14 cellular contexts compared by ENCODE assay signal in genomic region chr20:46572181-46572580, GRCh38. TPM values are rescaled to one million over a fixed set of nuclear protein-coding genes. Genes with fewer than 3 reads are reported as not detected.
DNase-seq lines count a peak whose midpoint lies in the region; ATAC-seq and TF ChIP-seq lines count a peak whose summit lies in the region.
"Had no signal": no experiment of that assay in that cellular context is flagged by ENCODE, and none has a peak within 500 bp of the region (broad histone marks: within the 10 kb centered on the region; RNA-seq: fewer than 3 reads in every experiment).

No MANE protein-coding gene starts in this region.

- H2AK5ac ChIP-seq in IMR-90 (ENCODE audit: low read depth, low read length), result no peak overlapping the region

- H3K9me1 ChIP-seq in IMR-90 (ENCODE audit: insufficient read depth, low read length), result no peaks in the 10 kb centered on the region

- no peak overlapping the region for H3K14ac ChIP-seq in IMR-90 (replicated peaks; ENCODE audit: low read depth, low read length)

- DNase-seq in IMR-90 (no peak), left ventricle myocardium superior (peak; percentile 75), retina (peak; percentile 4), NOMO-1 treated with dmso at 0.1 percent for 144 hours (lab: John Stamatoyannopoulos, UW; ENCODE audit: unreplicated experiment) (no peak), NCI-H1930 (lab: John Stamatoyannopoulos, UW) (no peak), hepatic stellate cell (ENCODE audit: low spot score) (no peak)
- DNase-seq: activated CD8-positive, alpha-beta memory T cell treated with anti-CD3 and anti-CD28 coated beads, Interleukin-2, amount 10 ng/mL, durations not matched to agents 7 days and 5 days; activated naive CD8-positive, alpha-beta T cell treated with anti-CD3 and anti-CD28 coated beads for 36 hours; kidney glomerular epithelial cell; NCI-H2171 treated with DMSO at 0.1 percent for 48 hours had no signal

- H3K27ac ChIP-seq in IMR-90 (ENCODE audit: insufficient read depth, low read length), result no peak overlapping the region
- H3K27ac ChIP-seq: BLaER1 treated with 17β-estradiol and CSF1 and Interleukin-3, amounts not matched to agents 10 nM and 100 nM had no signal

- 19% methylated on average over 2 of the region's 7 CpGs; no CpG with 5 or more reads in 1 of the 2 experiments for WGBS in IMR-90 (ENCODE audit: extremely low coverage in 2 of 2, insufficient read length in 1 of 2), 2 experiments

- H3K4me1 ChIP-seq in IMR-90 (ENCODE audit: control insufficient read depth, insufficient read depth, low read length), result peaks cover 4% of the 10 kb centered on the region; the same call in 1 of the 2 replicates

- intact Hi-C loops in IMR-90 (cut with micrococcal nuclease) (no loop called here), left ventricle myocardium superior (cut with micrococcal nuclease) (no loop called here)

- H3K23ac ChIP-seq in IMR-90 (ENCODE audit: low read depth, low read length), result no peak overlapping the region

- 0 out of 2 replicates have a peak, but pooled peaks cover 2% of the 10 kb centered on the region for H3K27me3 ChIP-seq in IMR-90 (ENCODE audit: control insufficient read depth, insufficient read depth, low read length)

- no peak overlapping the region for H4K8ac ChIP-seq in IMR-90 (ENCODE audit: low read depth in 2 of 2, low read length in 2 of 2)

- no peak overlapping the region for H2BK20ac ChIP-seq in IMR-90 (ENCODE audit: low read depth, low read length)

- CTCF ChIA-PET in IMR-90 (lab: Yijun Ruan, JAX), result no interaction called here

- H3K18ac ChIP-seq in IMR-90 (ENCODE audit: low read depth, low read length), result no peak overlapping the region

- dilution Hi-C loops in IMR-90 (cut with HindIII; ENCODE audit: low sequenced_read_pairs, unreplicated experiment), result no loop called here

- H2AFZ ChIP-seq in IMR-90 (replicated peaks; ENCODE audit: low read length, poor library complexity), result peak overlapping the region; percentile 27

- peak overlapping the region; percentile 57 for H2AK9ac ChIP-seq in IMR-90 (replicated peaks; ENCODE audit: low read depth, low read length, poor library complexity)

- no peak overlapping the region for H4K91ac ChIP-seq in IMR-90 (ENCODE audit: insufficient read depth, low read depth, low read length)

- H3K4me2 ChIP-seq in IMR-90 (ENCODE audit: low read depth, low read length), result no peak overlapping the region
- H3K4me2 ChIP-seq: BLaER1 treated with 17β-estradiol and CSF1 and Interleukin-3, amounts not matched to agents 10 nM and 100 nM had no signal

- no peak for TF ChIP-seq CTCF in IMR-90 (conservative IDR thresholded peaks at IDR 0.05; ENCODE audit: low read depth, low read length)

- no TSS peak for BruUV-seq in IMR-90 (replicated peaks; lab: Mats Ljungman, UMichigan)

- H3K9ac ChIP-seq in IMR-90 (ENCODE audit: low read depth, low read length), result no peak overlapping the region
- H3K9ac ChIP-seq: BLaER1 treated with 17β-estradiol and CSF1 and Interleukin-3, amounts not matched to agents 10 nM and 100 nM had no signal

- in situ Hi-C loops in IMR-90 (cut with MboI; ENCODE audit: low sequenced_read_pairs), result no loop called here

- H2BK120ac ChIP-seq in IMR-90 (ENCODE audit: low read depth, low read length), result no peak overlapping the region

- no peaks in the 10 kb centered on the region for H3K9me3 ChIP-seq in IMR-90 (ENCODE audit: control insufficient read depth, insufficient read depth, low read length)
- H3K9me3 ChIP-seq: BLaER1 treated with 17β-estradiol and CSF1 and Interleukin-3, amounts not matched to agents 10 nM and 100 nM had no signal

- H3K4me3 ChIP-seq in IMR-90 (ENCODE audit: insufficient read depth, low read depth, low read length), result no peak overlapping the region
- H3K4me3 ChIP-seq: BLaER1 treated with 17β-estradiol and CSF1 and Interleukin-3, amounts not matched to agents 10 nM and 100 nM had no signal

- no peak overlapping the region for H3K4ac ChIP-seq in IMR-90 (ENCODE audit: low read depth, low read length)

- no peak for TF ChIP-seq POLR2A in IMR-90 (IDR thresholded peaks at IDR 0.05; ENCODE audit: low read depth, low read length)

- ATAC-seq in IMR-90 (ENCODE audit: low read depth) (peak; percentile 18; the same call in 1 of the 2 replicates), SK-N-SH treated with all-trans-retinoic acid at 6 μM for 48 hours (peak; percentile 50), left ventricle myocardium superior (peak; percentile 76), GM18909 (IDR thresholded peaks at IDR 0.05; ENCODE audit: poor library complexity, unreplicated experiment) (no peak)
- ATAC-seq: activated CD8-positive, alpha-beta memory T cell treated with anti-CD3 and anti-CD28 coated beads, Interleukin-2, amount 10 ng/mL, durations not matched to agents 7 days and 5 days had no signal

- POLR2A ChIA-PET in IMR-90 (lab: Charles Lee; ENCODE audit: unreplicated experiment), result no interaction called here

- no peak for TF ChIP-seq RAD21 in IMR-90 (IDR thresholded peaks at IDR 0.05; ENCODE audit: low read length)

- no peak overlapping the region for H2BK15ac ChIP-seq in IMR-90 (ENCODE audit: low read depth, low read length)

- H3K36me3 ChIP-seq in IMR-90 (ENCODE audit: control insufficient read depth, insufficient read depth, low read length), result no peaks in the 10 kb centered on the region
- H3K36me3 ChIP-seq: BLaER1 treated with 17β-estradiol and CSF1 and Interleukin-3, amounts not matched to agents 10 nM and 100 nM had no signal

- no peak overlapping the region for H3K56ac ChIP-seq in IMR-90 (ENCODE audit: extremely low read depth, insufficient read depth, low read length)

- H4K20me1 ChIP-seq in IMR-90 (ENCODE audit: insufficient read depth, low read length), result no peaks in the 10 kb centered on the region

- no peaks in the 10 kb centered on the region for H3K79me1 ChIP-seq in IMR-90 (ENCODE audit: low read depth in 1 of 2, low read length in 2 of 2)

- no peak overlapping the region for H2BK5ac ChIP-seq in IMR-90 (ENCODE audit: low read depth, low read length, poor library complexity, severe bottlenecking)

- no peak overlapping the region for H4K5ac ChIP-seq in IMR-90 (ENCODE audit: low read depth, low read length)

TF ChIP-seq in IMR-90, 13 proteins besides CTCF, POLR2A, EP300 and RAD21 (continues in another document):
- TF ChIP-seq CHD1 (IDR thresholded peaks at IDR 0.05; ENCODE audit: low read depth, low read length), result no peak
- TF ChIP-seq USF2 (IDR thresholded peaks at IDR 0.05; ENCODE audit: low read depth, low read length), result no peak
- no peak for TF ChIP-seq FOS (IDR thresholded peaks at IDR 0.05; ENCODE audit: low read depth, low read length)
- TF ChIP-seq MAZ (IDR thresholded peaks at IDR 0.05; ENCODE audit: borderline replicate concordance, low read depth, low read length), result no peak
- no peak for TF ChIP-seq BHLHE40 (IDR thresholded peaks at IDR 0.05; ENCODE audit: low read depth, low read length)
- no peak for TF ChIP-seq ELK1 (IDR thresholded peaks at IDR 0.05; ENCODE audit: borderline replicate concordance, low read depth, low read length)

TF ChIP-seq in SK-N-SH treated with all-trans-retinoic acid at 6 μM for 48 hours, 23 proteins besides CTCF, POLR2A, EP300 and RAD21 (continues in another document):
- no peak for TF ChIP-seq ZFP3 (CRISPR knock-in tag; IDR thresholded peaks at IDR 0.05)
- TF ChIP-seq ZC3H10 (CRISPR knock-in tag; IDR thresholded peaks at IDR 0.05), result no peak
- TF ChIP-seq TCF4 (CRISPR knock-in tag; IDR thresholded peaks at IDR 0.05; ENCODE audit: borderline replicate concordance), result no peak
- no peak for TF ChIP-seq CSDC2 (CRISPR knock-in tag; IDR thresholded peaks at IDR 0.05)
- TF ChIP-seq ESRRG (CRISPR knock-in tag; IDR thresholded peaks at IDR 0.05), result no peak
- no peak for TF ChIP-seq ZNF565 (CRISPR knock-in tag; conservative IDR thresholded peaks at IDR 0.05; ENCODE audit: low read depth)
- TF ChIP-seq TOX (CRISPR knock-in tag; IDR thresholded peaks at IDR 0.05; ENCODE audit: borderline replicate concordance), result no peak
- no peak for TF ChIP-seq PPARA (CRISPR knock-in tag; IDR thresholded peaks at IDR 0.05; ENCODE audit: borderline replicate concordance)
- TF ChIP-seq ISL1 (CRISPR knock-in tag; IDR thresholded peaks at IDR 0.05), result no peak
- TF ChIP-seq ZNF8 (CRISPR knock-in tag; IDR thresholded peaks at IDR 0.05), result no peak
- no peak for TF ChIP-seq ZNF70 (CRISPR knock-in tag; IDR thresholded peaks at IDR 0.05)
- no peak for TF ChIP-seq OSR1 (CRISPR knock-in tag; IDR thresholded peaks at IDR 0.05)
- TF ChIP-seq GLIS3 (CRISPR knock-in tag; IDR thresholded peaks at IDR 0.05), result no peak
- TF ChIP-seq CSRNP3 (CRISPR knock-in tag; IDR thresholded peaks at IDR 0.05), result no peak
- no peak for TF ChIP-seq SNAI2 (CRISPR knock-in tag; IDR thresholded peaks at IDR 0.05)

RNA-seq across cellular contexts. Expression of gene OCSTAMP, which starts 21.7 kb away (rescaled TPM):
- total RNA-seq in IMR-90 (2012; rRNA removed), result not detected in 2 replicates
- not detected in 2 replicates for polyA plus RNA-seq in IMR-90 (2012; rRNA removed)
- polyA plus RNA-seq in IMR-90 (2012; cell fraction: cytosol; rRNA removed), result not detected in 2 replicates
- not detected in 2 replicates for polyA plus RNA-seq in IMR-90 (2012; cell fraction: nucleus; rRNA removed; ENCODE audit: low replicate concordance)
- total RNA-seq in left ventricle myocardium superior, result not detected
- total RNA-seq: activated CD8-positive, alpha-beta memory T cell treated with anti-CD3 and anti-CD28 coated beads, Interleukin-2, amount 10 ng/mL, durations not matched to agents 7 days and 5 days; activated naive CD8-positive, alpha-beta T cell treated with anti-CD3 and anti-CD28 coated beads for 36 hours; dermis microvascular lymphatic vessel endothelial cell had no signal

RNA-seq across cellular contexts. Expression of gene ZNF334, which starts 58.8 kb away (rescaled TPM):
- total RNA-seq in IMR-90 (2012; rRNA removed) (1.1 and 1.4 TPM in 2 replicates), left ventricle myocardium superior (0.52 TPM)
- 1.5 and 2.1 TPM in 2 replicates for polyA plus RNA-seq in IMR-90 (2012; rRNA removed)
- polyA plus RNA-seq in IMR-90 (2012; cell fraction: cytosol; rRNA removed), result 0.12 and 0.29 TPM in 2 replicates
- 1.7 and 14.9 TPM in 2 replicates for polyA plus RNA-seq in IMR-90 (2012; cell fraction: nucleus; rRNA removed; ENCODE audit: low replicate concordance)

Comparison
In these comparisons a context has a peak if more than half of its experiments do, and no peak if none do; other contexts are left out.
1. DNase-seq: peak in left ventricle myocardium superior (single experiment) and retina (single experiment); none in IMR-90 (single experiment), NOMO-1 treated with dmso at 0.1 percent for 144 hours (single experiment), NCI-H1930 (0 of 2) and hepatic stellate cell (single experiment).